21 cellular contexts compared by ENCODE assay signal in the genomic region with DNA sequence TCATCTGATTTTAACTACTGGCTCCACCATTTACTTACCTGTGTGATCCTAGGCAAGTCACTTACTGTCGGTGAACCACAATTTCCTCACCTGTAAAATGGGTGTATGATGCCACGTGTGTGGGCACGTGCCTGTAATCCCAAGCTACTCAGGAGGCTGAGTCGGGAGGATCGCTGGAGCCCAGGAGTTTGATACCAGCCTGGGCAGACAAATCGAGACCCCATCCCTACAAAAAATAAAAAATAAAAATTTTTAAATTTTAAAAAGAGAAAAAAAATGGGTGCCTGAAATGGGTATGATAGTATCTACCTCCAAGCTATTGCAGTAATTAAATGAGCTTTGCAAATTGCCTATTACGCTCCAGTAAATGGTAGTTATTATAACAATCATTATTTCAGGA.
A peak's percentile ranks its signal among the peaks of the same experiment; 100 is the strongest.
DNase-seq lines count a peak whose midpoint lies in the region; TF ChIP-seq lines count a peak whose summit lies in the region.
"Had no signal": no experiment of that assay in that cellular context is flagged by ENCODE, and none has a peak within 500 bp of the region (broad histone marks: within the 10 kb centered on the region; RNA-seq: fewer than 3 reads in every experiment).

No MANE protein-coding gene starts in this region.

- DNase-seq in Caco-2 (no peak), Karpas-422 (no peak), glutamatergic neuron (no peak), trophoblast cell (no peak), MG63 (no peak), ascending aorta (ENCODE audit: low spot score in 2 of 2) (no peak), hypothalamus (lab: John Stamatoyannopoulos, UW) (no peak)
- DNase-seq in activated naive CD4-positive, alpha-beta T cell (lab: John Stamatoyannopoulos, UW), result no peak
- DNase-seq: activated CD4-positive, alpha-beta T cell treated with anti-CD3 and anti-CD28 coated beads, Interleukin-2, amount 50 U/mL, for 1 hour; activated gamma-delta T cell; activated naive CD8-positive, alpha-beta T cell treated with anti-CD3 and anti-CD28 coated beads, Interleukin-2, amount 10 ng/mL, durations not matched to agents 7 days and 5 days; activated T-cell treated with anti-CD3 and anti-CD28 coated beads, Interleukin-2, amount 50 U/mL, for 24 hours; dorsolateral prefrontal cortex; lower lobe of right lung; stimulated activated CD4-positive, alpha-beta T cell treated with anti-CD3 and anti-CD28 coated beads, Interleukin-1b, Interleukin-23, amount 100 ng/mL, for 48 hours; T-helper 9 cell had no signal

- H3K4me1 ChIP-seq in Caco-2 (peaks cover 69% of the 10 kb centered on the region), Karpas-422 (ENCODE audit: low read length) (peaks cover 96% of the 10 kb centered on the region), trophoblast cell (ENCODE audit: control insufficient read depth in 1 of 2, insufficient read depth in 2 of 2, low read length in 2 of 2) (peaks cover 31 to 41% of the 10 kb centered on the region in 2 experiments), ascending aorta (peaks cover 4 to 6% of the 10 kb centered on the region in 2 donors)

- CTCF ChIA-PET in Caco-2 (lab: Charles Lee), result interaction anchor here (0.5 kb wide), 1 partner anchor 79 kb away, joined by 3 read pairs; no protein-coding TSS in a partner anchor

- peak overlapping the region; percentile 88 for H4K91ac ChIP-seq in trophoblast cell (ENCODE audit: low read depth, low read length)

- H3K27me3 Mint-ChIP-seq in Caco-2 (ENCODE audit: insufficient read depth, unreplicated experiment) (no peaks in the 10 kb centered on the region), glutamatergic neuron (ENCODE audit: unreplicated experiment) (peaks cover 23% of the 10 kb centered on the region)
- H3K27me3 Mint-ChIP-seq: activated naive CD8-positive, alpha-beta T cell treated with anti-CD3 and anti-CD28 coated beads, Interleukin-2, amount 10 ng/mL, durations not matched to agents 7 days and 5 days; activated T-cell treated with anti-CD3 and anti-CD28 coated beads, Interleukin-2, amount 50 U/mL, for 24 hours; stimulated activated naive CD8-positive, alpha-beta T cell treated with anti-CD3 and anti-CD28 coated beads, Interleukin-15, Interleukin-2, amounts not matched to agents 100 ng/mL and 50 ng/mL, for 24 hours had no signal

- H3K27ac Mint-ChIP-seq in Caco-2 (ENCODE audit: unreplicated experiment) (peak overlapping the region; percentile 94), glutamatergic neuron (ENCODE audit: unreplicated experiment) (peak overlapping the region; percentile 99)
- H3K27ac Mint-ChIP-seq: activated naive CD8-positive, alpha-beta T cell treated with anti-CD3 and anti-CD28 coated beads, Interleukin-2, amount 10 ng/mL, durations not matched to agents 7 days and 5 days; activated T-cell treated with anti-CD3 and anti-CD28 coated beads, Interleukin-2, amount 50 U/mL, for 24 hours; stimulated activated naive CD8-positive, alpha-beta T cell treated with anti-CD3 and anti-CD28 coated beads, Interleukin-15, Interleukin-2, amounts not matched to agents 100 ng/mL and 50 ng/mL, for 24 hours had no signal

- no peaks in the 10 kb centered on the region for H4K20me1 ChIP-seq in Karpas-422 (ENCODE audit: insufficient read depth, low read depth, low read length)

- no peak overlapping the region for H3K9ac ChIP-seq in Karpas-422 (ENCODE audit: low read length)
- no peak overlapping the region for H3K9ac ChIP-seq in trophoblast cell (ENCODE audit: low read length)

- POLR2A ChIA-PET in Caco-2 (lab: Charles Lee), result interaction anchor here (1.0 kb wide), 1 partner anchor 19 kb away, joined by 3 read pairs; no protein-coding TSS in a partner anchor

- H3K9me3 Mint-ChIP-seq in Caco-2 (ENCODE audit: unreplicated experiment), result no peaks in the 10 kb centered on the region
- peaks cover 21% of the 10 kb centered on the region for H3K9me3 Mint-ChIP-seq in glutamatergic neuron (ENCODE audit: unreplicated experiment)
- H3K9me3 Mint-ChIP-seq: activated naive CD8-positive, alpha-beta T cell treated with anti-CD3 and anti-CD28 coated beads, Interleukin-2, amount 10 ng/mL, durations not matched to agents 7 days and 5 days; activated T-cell treated with anti-CD3 and anti-CD28 coated beads, Interleukin-2, amount 50 U/mL, for 24 hours; stimulated activated naive CD8-positive, alpha-beta T cell treated with anti-CD3 and anti-CD28 coated beads, Interleukin-15, Interleukin-2, amounts not matched to agents 100 ng/mL and 50 ng/mL, for 24 hours had no signal

- no CpG with 5 or more reads among the region's 7 CpGs for WGBS in trophoblast cell (ENCODE audit: extremely low coverage, insufficient coverage, insufficient read length)

- no peak overlapping the region for H3K4me3 ChIP-seq in Caco-2 (ENCODE audit: low read depth, low read length)
- H3K4me3 ChIP-seq in Karpas-422 (ENCODE audit: low read length), result no peak overlapping the region
- H3K4me3 ChIP-seq in trophoblast cell (ENCODE audit: low read depth, low read length), result no peak overlapping the region
- no peak overlapping the region for H3K4me3 ChIP-seq in MG63
- H3K4me3 ChIP-seq in ascending aorta, result no peak overlapping the region
- H3K4me3 ChIP-seq: dorsolateral prefrontal cortex, lower lobe of right lung, right atrium auricular region, SJCRH30 had no signal

- TF ChIP-seq CTCF in Caco-2 (IDR thresholded peaks at IDR 0.05; ENCODE audit: insufficient read depth in 1 of 2, low read depth in 1 of 2, low read length in 1 of 2, severe bottlenecking in 1 of 2, unreplicated experiment in 1 of 2) (no peak), glutamatergic neuron (IDR thresholded peaks at IDR 0.05; ENCODE audit: partially characterized antibody, unreplicated experiment) (no peak), ascending aorta (IDR thresholded peaks at IDR 0.05) (no peak)

- peak overlapping the region; percentile 91 for H3K18ac ChIP-seq in trophoblast cell (ENCODE audit: low read length)

- no peaks in the 10 kb centered on the region for H3K9me2 ChIP-seq in Karpas-422 (replicated peaks; ENCODE audit: insufficient read depth, low read length)

- peak overlapping the region; percentile 69 for H2AK5ac ChIP-seq in trophoblast cell (ENCODE audit: low read length)

- H2BK5ac ChIP-seq in trophoblast cell (ENCODE audit: low read depth, low read length, poor library complexity), result peak overlapping the region; percentile 68

- peak overlapping the region; percentile 100 for H3K27ac ChIP-seq in Karpas-422 (ENCODE audit: low read length)
- peak overlapping the region; percentile 91 for H3K27ac ChIP-seq in trophoblast cell (ENCODE audit: low read depth, low read length)
- no peak overlapping the region for H3K27ac ChIP-seq in ascending aorta
- H3K27ac ChIP-seq: HL-60, lower lobe of right lung had no signal

- peak overlapping the region; percentile 95 for H2BK12ac ChIP-seq in trophoblast cell (ENCODE audit: low read length)

- H2BK120ac ChIP-seq in trophoblast cell (ENCODE audit: insufficient read depth, low read length, poor library complexity), result peak overlapping the region; percentile 80

- no peak overlapping the region for H3K4me2 ChIP-seq in Karpas-422 (ENCODE audit: low read depth, low read length, poor library complexity, severe bottlenecking)
- peak overlapping the region; percentile 14 for H3K4me2 ChIP-seq in trophoblast cell (ENCODE audit: low read length)

- no peaks in the 10 kb centered on the region for H3K9me3 ChIP-seq in Caco-2
- no peaks in the 10 kb centered on the region for H3K9me3 ChIP-seq in Karpas-422 (ENCODE audit: low read length)
- peaks cover 2% of the 10 kb centered on the region for H3K9me3 ChIP-seq in trophoblast cell (ENCODE audit: insufficient read depth, low read depth, low read length)
- H3K9me3 ChIP-seq in MG63, result no peaks in the 10 kb centered on the region
- no peaks in the 10 kb centered on the region for H3K9me3 ChIP-seq in ascending aorta
- H3K9me3 ChIP-seq: BE2C, lower lobe of right lung, right atrium auricular region, SJCRH30 had no signal

- H3K23ac ChIP-seq in trophoblast cell (ENCODE audit: low read length), result no peak overlapping the region

- H3K14ac ChIP-seq in trophoblast cell (ENCODE audit: low read length), result peak overlapping the region; percentile 80

- H3K4ac ChIP-seq in trophoblast cell (ENCODE audit: low read depth, low read length), result peak overlapping the region; percentile 56

- H3K36me3 Mint-ChIP-seq in Caco-2 (ENCODE audit: insufficient read depth, unreplicated experiment) (peaks cover 50% of the 10 kb centered on the region), glutamatergic neuron (ENCODE audit: unreplicated experiment) (no peaks in the 10 kb centered on the region)

- H4K8ac ChIP-seq in trophoblast cell (ENCODE audit: low read depth, low read length), result peak overlapping the region; percentile 44

- peaks cover 65% of the 10 kb centered on the region for H3K4me1 Mint-ChIP-seq in Caco-2 (ENCODE audit: low read depth, unreplicated experiment)
- H3K4me1 Mint-ChIP-seq in glutamatergic neuron (ENCODE audit: low read depth, unreplicated experiment), result peaks cover 78% of the 10 kb centered on the region

- no peaks in the 10 kb centered on the region for H3K36me3 ChIP-seq in Caco-2 (ENCODE audit: control insufficient read depth, insufficient read depth, low read length)
- H3K36me3 ChIP-seq in Karpas-422 (ENCODE audit: insufficient read depth, low read length), result 0 out of 2 replicates have a peak, but pooled peaks cover 3% of the 10 kb centered on the region
- H3K36me3 ChIP-seq in trophoblast cell (ENCODE audit: control insufficient read depth in 1 of 2, insufficient read depth in 2 of 2, low read length in 2 of 2), result peaks cover 0 to 2% of the 10 kb centered on the region in 2 experiments
- no peaks in the 10 kb centered on the region for H3K36me3 ChIP-seq in MG63
- no peaks in the 10 kb centered on the region for H3K36me3 ChIP-seq in ascending aorta
- H3K36me3 ChIP-seq: lower lobe of right lung, right atrium auricular region, SJCRH30 had no signal

- peaks cover 21% of the 10 kb centered on the region for H3K79me1 ChIP-seq in trophoblast cell (ENCODE audit: low read length)

- H2AFZ ChIP-seq in Karpas-422 (ENCODE audit: low read length), result no peak overlapping the region
- H2AFZ ChIP-seq in trophoblast cell (ENCODE audit: insufficient read depth, low read length, poor library complexity), result no peak overlapping the region

- intact Hi-C loops in Caco-2 (cut with micrococcal nuclease; ENCODE audit: unreplicated experiment) (loop anchor here (5.0 kb wide), 3 partner anchors 37 to 147 kb away; no protein-coding TSS in a partner anchor), ascending aorta (cut with DNase I) (loop anchor here (5.0 kb wide), 1 partner anchor 37 kb away; no protein-coding TSS in a partner anchor)

- H3K4me3 Mint-ChIP-seq in Caco-2 (ENCODE audit: unreplicated experiment), result no peak overlapping the region
- H3K4me3 Mint-ChIP-seq in glutamatergic neuron (ENCODE audit: unreplicated experiment), result peak overlapping the region; percentile 76
- H3K4me3 Mint-ChIP-seq: activated naive CD8-positive, alpha-beta T cell treated with anti-CD3 and anti-CD28 coated beads, Interleukin-2, amount 10 ng/mL, durations not matched to agents 7 days and 5 days; activated T-cell treated with anti-CD3 and anti-CD28 coated beads, Interleukin-2, amount 50 U/mL, for 24 hours; stimulated activated naive CD8-positive, alpha-beta T cell treated with anti-CD3 and anti-CD28 coated beads, Interleukin-15, Interleukin-2, amounts not matched to agents 100 ng/mL and 50 ng/mL, for 24 hours had no signal

- no peaks in the 10 kb centered on the region for H3K27me3 ChIP-seq in Caco-2 (replicated peaks; ENCODE audit: control insufficient read depth, insufficient read depth, low read length)
- H3K27me3 ChIP-seq in Karpas-422 (ENCODE audit: low read length), result no peaks in the 10 kb centered on the region
- no peaks in the 10 kb centered on the region for H3K27me3 ChIP-seq in trophoblast cell (ENCODE audit: insufficient read depth, low read length)
- H3K27me3 ChIP-seq in MG63, result no peaks in the 10 kb centered on the region
- H3K27me3 ChIP-seq in ascending aorta, result no peaks in the 10 kb centered on the region
- H3K27me3 ChIP-seq: BE2C, dorsolateral prefrontal cortex, right atrium auricular region, SJCRH30 had no signal

- H3K79me2 ChIP-seq in Karpas-422 (ENCODE audit: low read length), result peaks cover 69% of the 10 kb centered on the region
- no peaks in the 10 kb centered on the region for H3K79me2 ChIP-seq in trophoblast cell (ENCODE audit: control insufficient read depth, insufficient read depth, low read length, poor library complexity)

- no TSS peak for BruUV-seq in Caco-2 (replicated peaks; lab: Mats Ljungman, UMichigan)

- H4K12ac ChIP-seq in trophoblast cell (ENCODE audit: low read depth, low read length), result peak overlapping the region; percentile 40

Comparison
In these comparisons a context has a peak if more than half of its experiments do, and no peak if none do; other contexts are left out.
1. H3K27ac ChIP-seq: peak in Karpas-422 (single experiment) and trophoblast cell (single experiment); none in ascending aorta (0 of 2).